9 cellular contexts compared by ENCODE assay signal in the genomic region with DNA sequence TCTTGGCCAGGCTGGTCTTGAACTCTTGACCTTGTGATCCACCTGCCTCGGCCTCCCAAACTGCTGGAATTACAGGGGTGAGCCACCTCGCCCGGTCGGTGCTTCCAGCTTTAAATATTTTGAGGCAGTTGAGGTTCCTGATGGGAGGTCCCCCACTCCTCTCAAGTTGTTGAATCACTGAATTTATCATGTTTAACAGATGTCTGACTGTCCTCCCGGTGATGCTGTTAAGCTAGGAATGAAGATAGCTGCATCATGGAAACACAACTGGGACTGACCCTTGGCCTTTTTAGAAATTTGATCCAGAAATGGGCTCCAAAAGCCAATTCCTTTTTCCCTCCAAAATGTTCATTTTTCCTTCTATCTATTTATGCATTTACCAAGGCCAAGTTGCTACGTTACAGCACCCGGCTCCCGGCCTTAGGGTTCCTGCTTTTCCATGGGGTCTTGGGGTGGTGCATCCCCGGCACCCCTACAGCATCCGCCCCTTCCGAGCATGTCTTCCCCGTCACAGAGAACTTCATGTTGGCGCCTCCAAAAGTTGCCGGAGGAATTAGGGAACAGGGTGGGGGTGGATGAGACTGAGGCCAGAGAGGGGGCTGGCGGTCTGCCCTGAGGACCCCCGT. TPM values are rescaled to one million over a fixed set of nuclear protein-coding genes. Genes with fewer than 3 reads are reported as not detected.
DNase-seq lines count a peak whose midpoint lies in the region; TF ChIP-seq lines count a peak whose summit lies in the region.
"Had no signal": no experiment of that assay in that cellular context is flagged by ENCODE, and none has a peak within 500 bp of the region (broad histone marks: within the 10 kb centered on the region; RNA-seq: fewer than 3 reads in every experiment).

No MANE protein-coding gene starts in this region.

- in situ Hi-C loops in G401 (cut with HindIII; ENCODE audit: low sequenced_read_pairs), result no loop called here

- CTCF ChIA-PET in Calu3 (lab: Charles Lee), result interaction anchor here (0.6 to 1.7 kb wide), 10 partner anchors 9 to 155 kb away, joined by 3 to 13 read pairs (median 4); no protein-coding TSS in a partner anchor

- DNase-seq in Calu3, result no peak
- no peak for DNase-seq in choroid plexus epithelial cell (ENCODE audit: low read depth)
- DNase-seq in osteoblast (ENCODE audit: insufficient read length, low spot score, missing footprints), result peak; percentile 52
- DNase-seq in osteocyte (ENCODE audit: extremely low spot score, unreplicated experiment), result no peak
- DNase-seq in NCI-H1436 (lab: John Stamatoyannopoulos, UW), result no peak
- no peak for DNase-seq in G401 (ENCODE audit: low spot score)
- DNase-seq in C1 segment of cervical spinal cord (lab: John Stamatoyannopoulos, UW), result no peak
- DNase-seq: T-helper 9 cell had no signal

- H3K4me1 ChIP-seq in HUES64 (ENCODE audit: insufficient read depth, low read length) (no peaks in the 10 kb centered on the region), osteoblast (ENCODE audit: insufficient read depth, low read length) (peaks cover 6% of the 10 kb centered on the region)

- no peak overlapping the region; the same call in 1 of the 2 replicates for H3K9ac ChIP-seq in HUES64 (ENCODE audit: low read depth, low read length)

- no peaks in the 10 kb centered on the region for H4K20me1 ChIP-seq in osteoblast (ENCODE audit: insufficient read depth, low read length)

- H3K27me3 Mint-ChIP-seq in Calu3 (ENCODE audit: unreplicated experiment) (no peaks in the 10 kb centered on the region), osteocyte (ENCODE audit: unreplicated experiment) (no peaks in the 10 kb centered on the region)

- peak overlapping the region; percentile 88 for H3K4me3 Mint-ChIP-seq in Calu3 (ENCODE audit: low read depth, unreplicated experiment)
- no peak overlapping the region for H3K4me3 Mint-ChIP-seq in osteocyte (ENCODE audit: unreplicated experiment)

- peaks cover 57% of the 10 kb centered on the region for H3K36me3 Mint-ChIP-seq in Calu3 (ENCODE audit: insufficient read depth, unreplicated experiment)
- no peaks in the 10 kb centered on the region for H3K36me3 Mint-ChIP-seq in osteocyte (ENCODE audit: unreplicated experiment)

- no peak overlapping the region for H3K4me2 ChIP-seq in osteoblast (ENCODE audit: insufficient read depth, low read length)

- H3K27ac ChIP-seq in HUES64 (ENCODE audit: low read depth, low read length) (no peak overlapping the region), osteoblast (ENCODE audit: low read depth, low read length) (no peak overlapping the region)

- no peaks in the 10 kb centered on the region for H3K79me2 ChIP-seq in osteoblast (ENCODE audit: insufficient read depth, low read length)

- intact Hi-C loops in Calu3 (cut with micrococcal nuclease; ENCODE audit: unreplicated experiment), result no loop called here

- H3K27ac Mint-ChIP-seq in Calu3 (ENCODE audit: unreplicated experiment) (peak overlapping the region; percentile 95), osteocyte (ENCODE audit: unreplicated experiment) (no peak overlapping the region)

- H3K9me3 Mint-ChIP-seq in Calu3 (ENCODE audit: low read depth, unreplicated experiment), result no peaks in the 10 kb centered on the region
- no peaks in the 10 kb centered on the region for H3K9me3 Mint-ChIP-seq in osteocyte (ENCODE audit: unreplicated experiment)

- H3K4me3 ChIP-seq in HUES64 (ENCODE audit: low read length) (peak overlapping the region; percentile 55), choroid plexus epithelial cell (ENCODE audit: low read depth, low read length) (peak overlapping the region; percentile 62), osteoblast (ENCODE audit: insufficient read depth, low read length) (peak overlapping the region; percentile 59)

- WGBS in HUES64, result 89% methylated on average over 16 of the region's 16 CpGs

- H3K27me3 ChIP-seq in HUES64 (ENCODE audit: insufficient read depth, low read length), result no peaks in the 10 kb centered on the region
- no peaks in the 10 kb centered on the region for H3K27me3 ChIP-seq in osteoblast (ENCODE audit: insufficient read depth, low read length)

- no peak overlapping the region for H2AFZ ChIP-seq in osteoblast (ENCODE audit: low read length)

- BruUV-seq in Calu3 (replicated peaks; lab: Mats Ljungman, UMichigan), result TSS peak; percentile 82

- H3K9me3 ChIP-seq in HUES64 (ENCODE audit: insufficient read depth, low read depth, low read length) (no peaks in the 10 kb centered on the region), osteoblast (ENCODE audit: low read depth, low read length) (no peaks in the 10 kb centered on the region)

- H3K4me1 Mint-ChIP-seq in Calu3 (ENCODE audit: low read depth, unreplicated experiment) (peaks cover 20% of the 10 kb centered on the region), osteocyte (ENCODE audit: unreplicated experiment) (peaks cover 28% of the 10 kb centered on the region)

- TF ChIP-seq CTCF in Calu3 (IDR thresholded peaks at IDR 0.05; ENCODE audit: unreplicated experiment) (no peak), choroid plexus epithelial cell (conservative IDR thresholded peaks at IDR 0.05; ENCODE audit: low read depth, low read length) (no peak), osteoblast (IDR thresholded peaks at IDR 0.05; ENCODE audit: extremely low read depth, low read depth, low read length) (no peak), osteocyte (IDR thresholded peaks at IDR 0.05) (no peak)

- H3K36me3 ChIP-seq in HUES64 (ENCODE audit: insufficient read depth, low read length) (peaks cover 5% of the 10 kb centered on the region; the same call in 1 of the 2 replicates), osteoblast (ENCODE audit: insufficient read depth, low read length) (no peaks in the 10 kb centered on the region)

RNA-seq across cellular contexts. Expression of gene PAX8, which starts 43.9 kb away (rescaled TPM):
- total RNA-seq in Calu3 (2022), result 12.2 and 14.5 TPM in 2 replicates
- polyA plus RNA-seq in HUES64 (2013, experiment 1 of 2), result 15.1 TPM
- polyA plus RNA-seq in HUES64 (2013, experiment 2 of 2), result 29.2 TPM
- 1.8 and 2.9 TPM in 2 replicates for total RNA-seq in osteoblast
- not detected in 2 replicates for total RNA-seq in osteocyte
- total RNA-seq in G401 (2014; rRNA removed; shearing (Covaris generic)), result not detected in 2 replicates
